Comparison of ENCODE assay signal across 8 cellular contexts in genomic region chr7:29285451-29285807, GRCh38.
A peak's percentile ranks its signal among the peaks of the same experiment; 100 is the strongest.
DNase-seq lines count a peak whose midpoint lies in the region; ATAC-seq and TF ChIP-seq lines count a peak whose summit lies in the region.

No MANE protein-coding gene starts in this region.

- no peak for TF ChIP-seq CTCF in GM13976 (IDR thresholded peaks at IDR 0.05; ENCODE audit: borderline replicate concordance, control extremely low read depth, extremely low read depth, insufficient read depth, missing control alignments)

- DNase-seq in NCI-H510A treated with DMSO at 0.1 percent for 48 hours (lab: John Stamatoyannopoulos, UW): peak; percentile 62
- DNase-seq in NCI-H510A (lab: John Stamatoyannopoulos, UW): no peak
- peak; percentile 95 for DNase-seq in NCI-H748 treated with DMSO at 0.1 percent for 48 hours (lab: John Stamatoyannopoulos, UW)
- DNase-seq in astrocyte of the hippocampus (ENCODE audit: low read depth, low spot score): peak; percentile 97
- DNase-seq in stimulated activated CD8-positive, alpha-beta memory T cell treated with anti-CD3 and anti-CD28 coated beads, Interleukin-4, amount 100 ng/mL, for 24 hours (ENCODE audit: low read depth): peak; percentile 22
- no peak for DNase-seq in GM13976 (ENCODE audit: low spot score)
- no peak for DNase-seq in iPS-NIHi7 (ENCODE audit: extremely low spot score)

- in situ Hi-C loops in GM13976 (cut with MboI; ENCODE audit: low sequenced_read_pairs, unreplicated experiment): no loop called here

- ATAC-seq in HG02885 (IDR thresholded peaks at IDR 0.05; ENCODE audit: poor library complexity, unreplicated experiment): peak; percentile 75

Comparison
In these comparisons a context has a peak if more than half of its experiments do, and no peak if none do; other contexts are left out.
1. DNase-seq: peak in NCI-H510A treated with DMSO at 0.1 percent for 48 hours (single experiment), NCI-H748 treated with DMSO at 0.1 percent for 48 hours (single experiment), astrocyte of the hippocampus (single experiment) and stimulated activated CD8-positive, alpha-beta memory T cell treated with anti-CD3 and anti-CD28 coated beads, Interleukin-4, amount 100 ng/mL, for 24 hours (single experiment); none in NCI-H510A (single experiment), GM13976 (single experiment) and iPS-NIHi7 (single experiment).